13 cellular contexts compared by ENCODE assay signal in genomic region chr10:74677951-74678350, GRCh38.
DNase-seq lines count a peak whose midpoint lies in the region; ATAC-seq lines count a peak whose summit lies in the region.
"Had no signal": no experiment of that assay in that cellular context is flagged by ENCODE, and none has a peak within 500 bp of the region (broad histone marks: within the 10 kb centered on the region; RNA-seq: fewer than 3 reads in every experiment).

No MANE protein-coding gene starts in this region.

- no peak overlapping the region for H3K9ac ChIP-seq in Karpas-422 (ENCODE audit: low read length)

- H4K20me1 ChIP-seq in Karpas-422 (ENCODE audit: insufficient read depth, low read depth, low read length): no peaks in the 10 kb centered on the region

- peaks cover 60% of the 10 kb centered on the region for H3K4me1 ChIP-seq in Karpas-422 (ENCODE audit: low read length)

- peak overlapping the region; percentile 63 for H3K27ac ChIP-seq in Karpas-422 (ENCODE audit: low read length)
- H3K27ac ChIP-seq: skin epidermis had no signal

- H3K9me2 ChIP-seq in Karpas-422 (replicated peaks; ENCODE audit: insufficient read depth, low read length): no peaks in the 10 kb centered on the region

- H3K36me3 ChIP-seq in Karpas-422 (ENCODE audit: insufficient read depth, low read length): peaks cover 10% of the 10 kb centered on the region; the same call in 1 of the 2 replicates

- no peak overlapping the region for H3K4me3 ChIP-seq in Karpas-422 (ENCODE audit: low read length)
- H3K4me3 ChIP-seq: skin epidermis had no signal

- DNase-seq in Karpas-422 (peak; percentile 59), LoVo (ENCODE audit: low spot score) (no peak), HPDE6-E6E7 (ENCODE audit: extremely low spot score) (no peak), SHP77 treated with DMSO at 0.1 percent for 48 hours (lab: John Stamatoyannopoulos, UW) (no peak)
- no peak for DNase-seq in stimulated activated naive CD4-positive, alpha-beta T cell treated with Interleukin-2 at 50 U/mL for 16 hours (lab: John Stamatoyannopoulos, UW)
- DNase-seq: activated CD4-positive, CD25-positive, alpha-beta regulatory T cell treated with anti-CD3 and anti-CD28 coated beads, Interleukin-2, amount 50 U/mL, for 72 hours; CD8-positive, alpha-beta memory T cell; IMR-90 had no signal

- H3K79me2 ChIP-seq in Karpas-422 (ENCODE audit: low read length): no peaks in the 10 kb centered on the region

- H3K4me2 ChIP-seq in Karpas-422 (ENCODE audit: low read depth, low read length, poor library complexity, severe bottlenecking): peak overlapping the region; percentile 7

- no peak overlapping the region for H2AFZ ChIP-seq in Karpas-422 (ENCODE audit: low read length)

- no peaks in the 10 kb centered on the region; the same call in 1 of the 2 replicates for H3K9me3 ChIP-seq in Karpas-422 (ENCODE audit: low read length)

- H3K27me3 ChIP-seq in Karpas-422 (ENCODE audit: low read length): no peaks in the 10 kb centered on the region

- peak; percentile 90 for ATAC-seq in GM18511 (IDR thresholded peaks at IDR 0.05; ENCODE audit: unreplicated experiment)
- ATAC-seq in GM21360 (IDR thresholded peaks at IDR 0.05; ENCODE audit: unreplicated experiment): peak; percentile 75
- ATAC-seq in HG02973 (IDR thresholded peaks at IDR 0.05; ENCODE audit: unreplicated experiment): peak; percentile 78
- ATAC-seq: Right ventricle myocardium inferior had no signal
